ENCODE assay signal across 1 cellular context in genomic region chr5:77778881-77779438, GRCh38.
A peak's percentile ranks its signal among the peaks of the same experiment; 100 is the strongest.
TF ChIP-seq lines count a peak whose summit lies in the region.

No MANE protein-coding gene starts in this region.

TF ChIP-seq in K562, 482 proteins besides CTCF, POLR2A, EP300 and RAD21 (continued from another document):
- TF ChIP-seq JUND (IDR thresholded peaks at IDR 0.05; ENCODE audit: borderline replicate concordance, low read depth, low read length) (no peak), JUND (tag; IDR thresholded peaks at IDR 0.05; ENCODE audit: borderline replicate concordance, low read depth, low read length) (no peak), FIP1L1 (IDR thresholded peaks at IDR 0.05; ENCODE audit: low read depth, low read length, poor library complexity, severe bottlenecking) (peak; percentile 87), THRB (CRISPR knock-in tag; conservative IDR thresholded peaks at IDR 0.05) (no peak; the same call in 1 of the 2 replicates), ZC3H8 (IDR thresholded peaks at IDR 0.05) (peak; percentile 89), SMC3 (conservative IDR thresholded peaks at IDR 0.05; ENCODE audit: insufficient read depth, low read depth, low read length) (no peak), BCL6 (CRISPR knock-in tag; IDR thresholded peaks at IDR 0.05) (no peak), SMAD1 (IDR thresholded peaks at IDR 0.05; ENCODE audit: low read depth, low read length, partially characterized antibody) (peak; percentile 42), GATAD2A (IDR thresholded peaks at IDR 0.05) (no peak), ZNF436 (CRISPR knock-in tag; IDR thresholded peaks at IDR 0.05) (0 out of 2 replicates have a peak, but pooled peaks have one; percentile 38), CBX1 (IDR thresholded peaks at IDR 0.05; ENCODE audit: low read depth) (peak; percentile 82), ZNF143 (CRISPR knock-in tag; IDR thresholded peaks at IDR 0.05) (no peak), THAP12 (CRISPR knock-in tag; IDR thresholded peaks at IDR 0.05) (no peak), STAT5A (IDR thresholded peaks at IDR 0.05; ENCODE audit: borderline replicate concordance, low read length) (peak; percentile 63), BRCA1 (IDR thresholded peaks at IDR 0.05) (no peak), BRCA1 (CRISPR knock-in tag; IDR thresholded peaks at IDR 0.05) (no peak), POLR2B (IDR thresholded peaks at IDR 0.05; ENCODE audit: low read depth, partially characterized antibody) (peak; percentile 39), SNAPC5 (CRISPR knock-in tag; IDR thresholded peaks at IDR 0.05) (0 out of 2 replicates have a peak, but pooled peaks have one; percentile 4), NRF1 (conservative IDR thresholded peaks at IDR 0.05 in 1 of 2, IDR thresholded peaks at IDR 0.05 in 1 of 2) (no peak), MTA3 (IDR thresholded peaks at IDR 0.05; ENCODE audit: borderline replicate concordance) (no peak)
